ENCODE assay signal across 21 cellular contexts in the genomic region with DNA sequence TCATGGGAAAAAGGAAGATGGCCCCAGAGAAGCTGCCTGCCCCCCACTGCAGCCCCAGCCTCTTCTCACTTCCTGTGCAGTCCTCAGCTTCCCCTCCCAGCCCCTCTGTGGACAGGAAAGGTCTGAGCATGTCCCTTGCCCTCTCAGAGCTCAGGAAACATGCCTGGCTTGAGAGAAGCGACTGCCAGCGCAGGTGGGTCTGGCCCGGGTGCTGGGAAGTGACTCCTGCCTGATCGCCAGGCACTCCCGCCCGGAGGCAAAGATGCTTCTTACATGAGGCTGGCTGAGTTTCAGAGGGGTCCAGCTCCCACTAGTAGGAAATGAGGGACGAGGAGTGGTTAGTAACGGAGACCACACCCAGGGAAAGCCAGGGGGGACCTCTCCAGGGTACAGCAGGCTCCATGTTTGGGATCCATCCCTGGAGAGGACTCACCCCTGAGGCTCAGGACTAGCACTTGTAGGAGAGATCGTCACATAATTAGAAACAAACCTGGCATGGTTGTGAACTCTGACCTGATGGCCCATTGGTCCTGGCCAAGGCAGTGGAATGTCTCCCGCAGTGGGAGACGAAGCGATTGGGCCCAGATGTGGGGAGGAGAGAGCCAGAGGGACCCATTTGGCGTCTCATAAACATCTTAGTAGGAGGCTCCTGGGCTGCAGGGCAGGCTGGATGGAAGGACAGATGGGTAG. TPM values are rescaled to one million over a fixed set of nuclear protein-coding genes. Genes with fewer than 3 reads are reported as not detected.
DNase-seq lines count a peak whose midpoint lies in the region; TF ChIP-seq lines count a peak whose summit lies in the region.
"Had no signal": no experiment of that assay in that cellular context is flagged by ENCODE, and none has a peak within 500 bp of the region (broad histone marks: within the 10 kb centered on the region; RNA-seq: fewer than 3 reads in every experiment).

No MANE protein-coding gene starts in this region.

- no peak overlapping the region for H3K4me2 ChIP-seq in Loucy (ENCODE audit: low read depth, low read length, poor library complexity, severe bottlenecking)

- H3K36me3 Mint-ChIP-seq in mesothelial cell of epicardium: no peaks in the 10 kb centered on the region
- H3K36me3 Mint-ChIP-seq: activated naive CD4-positive, alpha-beta T cell treated with anti-CD3 and anti-CD28 coated beads, Interleukin-2, amount 10 ng/mL, durations not matched to agents 7 days and 5 days; stimulated activated memory B cell treated with anti-CD40 and anti-IgM and Interleukin-4, amounts not matched to agents 10 μg/mL and 1 μg/mL and 100 μg/mL, for 72 hours had no signal

- H2AFZ ChIP-seq in Loucy (ENCODE audit: low read length): peak overlapping the region; percentile 63; the same call in 1 of the 2 replicates

- H3K27ac Mint-ChIP-seq in mesothelial cell of epicardium: peak overlapping the region; percentile 66
- H3K27ac Mint-ChIP-seq: activated naive CD4-positive, alpha-beta T cell treated with anti-CD3 and anti-CD28 coated beads, Interleukin-2, amount 10 ng/mL, durations not matched to agents 7 days and 5 days; activated T-cell treated with anti-CD3 and anti-CD28 coated beads, Interleukin-2, amount 50 U/mL, for 24 hours; stimulated activated memory B cell treated with anti-CD40 and anti-IgM and Interleukin-4, amounts not matched to agents 10 μg/mL and 1 μg/mL and 100 μg/mL, for 72 hours; T-helper 1 cell treated with Interleukin-12 subunit alpha and Interleukin-12 subunit beta and Interleukin-4 antibody, amounts not matched to agents 30 μg/mL and 1 μg/mL, for 36 hours had no signal

- H3K27me3 Mint-ChIP-seq in mesothelial cell of epicardium (ENCODE audit: low read depth): no peaks in the 10 kb centered on the region
- H3K27me3 Mint-ChIP-seq: activated T-cell treated with anti-CD3 and anti-CD28 coated beads, Interleukin-2, amount 50 U/mL, for 24 hours had no signal

- H3K9me3 ChIP-seq in Loucy (ENCODE audit: insufficient read depth, low read depth, low read length) (no peaks in the 10 kb centered on the region), tibial artery (no peaks in the 10 kb centered on the region)
- H3K9me3 ChIP-seq: right lobe of liver, thyroid gland had no signal

- DNase-seq in dermis blood vessel endothelial cell (peak; percentile 22), mesothelial cell of epicardium (ENCODE audit: low spot score in 2 of 2, unreplicated experiment in 2 of 2) (no peak), tibial artery (no peak), activated T-cell treated with anti-CD3 and anti-CD28 coated beads for 4 hours (no peak), iPS-NIHi7 (ENCODE audit: extremely low spot score) (no peak)
- no peak for DNase-seq in effector CD4-positive, alpha-beta T cell
- DNase-seq: activated CD4-positive, alpha-beta T cell treated with anti-CD3 and anti-CD28 coated beads, Interleukin-2, amount 50 U/mL, for 48 hours; activated naive CD4-positive, alpha-beta T cell treated with anti-CD3 and anti-CD28 coated beads, Interleukin-2, amount 10 ng/mL, durations not matched to agents 7 days and 5 days; activated T-cell treated with anti-CD3 and anti-CD28 coated beads, Interleukin-2, amount 50 U/mL, for 24 hours; Calu3; EL; foreskin melanocyte; NCI-H1436 treated with DMSO at 0.1 percent for 48 hours; NCI-H774; thyroid gland had no signal

- H3K79me2 ChIP-seq in Loucy (ENCODE audit: insufficient read depth, low read length): no peaks in the 10 kb centered on the region

- H3K4me1 ChIP-seq in Loucy (ENCODE audit: insufficient read depth, low read length, poor library complexity, severe bottlenecking): peaks cover 10% of the 10 kb centered on the region
- H3K4me1 ChIP-seq in tibial artery: peaks cover 0 to 95% (median 65%) of the 10 kb centered on the region in 4 donors
- H3K4me1 ChIP-seq: right lobe of liver had no signal

- H3K4me3 Mint-ChIP-seq in mesothelial cell of epicardium: no peak overlapping the region
- H3K4me3 Mint-ChIP-seq: activated naive CD4-positive, alpha-beta T cell treated with anti-CD3 and anti-CD28 coated beads, Interleukin-2, amount 10 ng/mL, durations not matched to agents 7 days and 5 days; activated T-cell treated with anti-CD3 and anti-CD28 coated beads, Interleukin-2, amount 50 U/mL, for 24 hours; stimulated activated memory B cell treated with anti-CD40 and anti-IgM and Interleukin-4, amounts not matched to agents 10 μg/mL and 1 μg/mL and 100 μg/mL, for 72 hours; T-helper 1 cell treated with Interleukin-12 subunit alpha and Interleukin-12 subunit beta and Interleukin-4 antibody, amounts not matched to agents 30 μg/mL and 1 μg/mL, for 36 hours had no signal

- no peaks in the 10 kb centered on the region for H4K20me1 ChIP-seq in Loucy (ENCODE audit: insufficient read depth, low read length, poor library complexity, severe bottlenecking)

- H3K27ac ChIP-seq in tibial artery: peak overlapping the region; percentile 98
- H3K27ac ChIP-seq: right lobe of liver, VCaP had no signal

- no peaks in the 10 kb centered on the region for H3K36me3 ChIP-seq in Loucy (ENCODE audit: insufficient read depth, low read length)
- peaks cover 94 to 100% (median 99%) of the 10 kb centered on the region in 3 donors for H3K36me3 ChIP-seq in tibial artery
- H3K36me3 ChIP-seq: right lobe of liver had no signal

- peaks cover 34% of the 10 kb centered on the region for H3K4me1 Mint-ChIP-seq in mesothelial cell of epicardium
- H3K4me1 Mint-ChIP-seq: activated naive CD4-positive, alpha-beta T cell treated with anti-CD3 and anti-CD28 coated beads, Interleukin-2, amount 10 ng/mL, durations not matched to agents 7 days and 5 days; stimulated activated memory B cell treated with anti-CD40 and anti-IgM and Interleukin-4, amounts not matched to agents 10 μg/mL and 1 μg/mL and 100 μg/mL, for 72 hours had no signal

- H3K9ac ChIP-seq in Loucy (ENCODE audit: low read depth, low read length, poor library complexity, severe bottlenecking): no peak overlapping the region

- H3K27me3 ChIP-seq in Loucy (ENCODE audit: insufficient read depth, low read length, poor library complexity, severe bottlenecking) (no peaks in the 10 kb centered on the region), tibial artery (no peaks in the 10 kb centered on the region)
- H3K27me3 ChIP-seq: right lobe of liver, thyroid gland had no signal

- intact Hi-C loops in tibial artery (cut with DNase I; ENCODE audit: low total_unique reads): no loop called here

- H3K4me3 ChIP-seq in Loucy (ENCODE audit: low read length, poor library complexity, severe bottlenecking) (no peak overlapping the region), tibial artery (no peak overlapping the region)
- H3K4me3 ChIP-seq: right lobe of liver, thyroid gland had no signal

- no peaks in the 10 kb centered on the region for H3K9me3 Mint-ChIP-seq in mesothelial cell of epicardium
- H3K9me3 Mint-ChIP-seq: activated naive CD4-positive, alpha-beta T cell treated with anti-CD3 and anti-CD28 coated beads, Interleukin-2, amount 10 ng/mL, durations not matched to agents 7 days and 5 days; activated T-cell treated with anti-CD3 and anti-CD28 coated beads, Interleukin-2, amount 50 U/mL, for 24 hours; stimulated activated memory B cell treated with anti-CD40 and anti-IgM and Interleukin-4, amounts not matched to agents 10 μg/mL and 1 μg/mL and 100 μg/mL, for 72 hours; T-helper 1 cell treated with Interleukin-12 subunit alpha and Interleukin-12 subunit beta and Interleukin-4 antibody, amounts not matched to agents 30 μg/mL and 1 μg/mL, for 36 hours had no signal

- TF ChIP-seq CTCF in Loucy (conservative IDR thresholded peaks at IDR 0.05; ENCODE audit: low read length) (no peak), mesothelial cell of epicardium (IDR thresholded peaks at IDR 0.05; ENCODE audit: unreplicated experiment) (no peak), tibial artery (IDR thresholded peaks at IDR 0.05) (no peak)

- no peaks in the 10 kb centered on the region for H3F3A ChIP-seq in Loucy (ENCODE audit: low read depth)

- no peaks in the 10 kb centered on the region for H3K9me2 ChIP-seq in Loucy (replicated peaks; ENCODE audit: low read depth, low read length)

RNA-seq across cellular contexts. Expression of gene ELN, which starts 12.3 kb away (rescaled TPM):
- total RNA-seq in dermis blood vessel endothelial cell (4.4 and 5.4 TPM in 2 replicates), mesothelial cell of epicardium (32.9 to 37.4 TPM (median 33.2 TPM) in 3 replicates)
- total RNA-seq: H4 had no signal

RNA-seq across cellular contexts. Expression of gene LIMK1, which starts 43.4 kb away (rescaled TPM):
- total RNA-seq in dermis blood vessel endothelial cell (20.4 and 32.7 TPM in 2 replicates), mesothelial cell of epicardium (54.6 to 56.0 TPM (median 54.9 TPM) in 3 replicates)
